Comparison of ENCODE assay signal across 23 cellular contexts in the genomic region with DNA sequence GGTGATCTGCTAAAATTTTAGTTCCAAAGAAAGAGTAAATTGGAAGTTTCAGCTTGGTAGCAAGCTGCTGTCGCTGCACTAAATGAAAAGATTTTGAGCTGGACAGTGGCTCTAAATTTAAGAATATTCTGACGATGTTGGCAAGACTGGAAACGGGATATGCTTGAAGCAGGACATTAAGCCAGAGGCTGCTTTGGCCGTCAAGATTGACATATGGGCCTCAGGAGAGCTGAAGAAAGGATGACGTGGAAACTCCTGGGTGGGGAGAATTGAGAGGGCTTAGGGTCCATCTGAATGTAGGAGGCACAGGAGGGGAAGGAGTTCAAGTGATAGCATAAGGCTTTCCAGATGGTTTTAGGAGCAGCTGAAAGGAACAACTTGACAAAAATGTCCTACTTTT.
"Had no signal": no experiment of that assay in that cellular context is flagged by ENCODE, and none has a peak within 500 bp of the region (broad histone marks: within the 10 kb centered on the region; RNA-seq: fewer than 3 reads in every experiment).

No MANE protein-coding gene starts in this region.

- H3K4me3 Mint-ChIP-seq: immature natural killer cell; memory B cell; natural killer cell treated with Interleukin-12 subunit alpha and Interleukin-12 subunit beta and Interleukin-15 and Interleukin-18, amount 100 ng/mL, for 72 hours; stimulated activated naive B cell treated with anti-CD40 and anti-IgM and Interleukin-4, amounts not matched to agents 10 μg/mL and 1 μg/mL and 100 μg/mL, for 72 hours; stimulated activated naive CD8-positive, alpha-beta T cell treated with anti-CD3 and anti-CD28 coated beads, Interleukin-15, amount 100 ng/mL, for 72 hours had no signal

- H3K4me3 ChIP-seq: gastroesophageal sphincter, left ventricle myocardium inferior, lower lobe of right lung, psoas muscle, spleen, thoracic aorta, transverse colon had no signal

- H3K36me3 Mint-ChIP-seq: immature natural killer cell; memory B cell; natural killer cell treated with Interleukin-12 subunit alpha and Interleukin-12 subunit beta and Interleukin-15 and Interleukin-18, amount 100 ng/mL, for 72 hours; stimulated activated naive B cell treated with anti-CD40 and anti-IgM and Interleukin-4, amounts not matched to agents 10 μg/mL and 1 μg/mL and 100 μg/mL, for 72 hours had no signal

- FAIRE-seq: endometrium, keratinocyte had no signal

- ATAC-seq: esophagus mucosa; gastroesophageal sphincter; lower lobe of right lung; natural killer cell treated with Interleukin-12 subunit alpha and Interleukin-12 subunit beta and Interleukin-15 and Interleukin-18, amount 100 ng/mL, for 72 hours; psoas muscle; sciatic nerve; stimulated activated naive B cell treated with anti-CD40 and anti-IgM and Interleukin-4, amounts not matched to agents 10 μg/mL and 1 μg/mL and 100 μg/mL, for 72 hours; stimulated activated naive CD8-positive, alpha-beta T cell treated with anti-CD3 and anti-CD28 coated beads, Interleukin-15, amount 100 ng/mL, for 72 hours had no signal

- H3K4me1 Mint-ChIP-seq: immature natural killer cell; memory B cell; stimulated activated naive B cell treated with anti-CD40 and anti-IgM and Interleukin-4, amounts not matched to agents 10 μg/mL and 1 μg/mL and 100 μg/mL, for 72 hours; stimulated activated naive CD8-positive, alpha-beta T cell treated with anti-CD3 and anti-CD28 coated beads, Interleukin-15, amount 100 ng/mL, for 72 hours had no signal

- H3K36me3 ChIP-seq: gastroesophageal sphincter, left ventricle myocardium inferior, lower lobe of right lung, spleen, transverse colon had no signal

- H3K27me3 Mint-ChIP-seq: memory B cell; natural killer cell treated with Interleukin-12 subunit alpha and Interleukin-12 subunit beta and Interleukin-15 and Interleukin-18, amount 100 ng/mL, for 72 hours; stimulated activated naive B cell treated with anti-CD40 and anti-IgM and Interleukin-4, amounts not matched to agents 10 μg/mL and 1 μg/mL and 100 μg/mL, for 72 hours; stimulated activated naive CD8-positive, alpha-beta T cell treated with anti-CD3 and anti-CD28 coated beads, Interleukin-15, amount 100 ng/mL, for 72 hours had no signal

- H3K9me3 ChIP-seq: gastroesophageal sphincter, left ventricle myocardium inferior, lower lobe of right lung, psoas muscle, spleen, thoracic aorta, transverse colon had no signal

- H3K27ac Mint-ChIP-seq: immature natural killer cell; memory B cell; natural killer cell treated with Interleukin-12 subunit alpha and Interleukin-12 subunit beta and Interleukin-15 and Interleukin-18, amount 100 ng/mL, for 72 hours; stimulated activated naive B cell treated with anti-CD40 and anti-IgM and Interleukin-4, amounts not matched to agents 10 μg/mL and 1 μg/mL and 100 μg/mL, for 72 hours; stimulated activated naive CD8-positive, alpha-beta T cell treated with anti-CD3 and anti-CD28 coated beads, Interleukin-15, amount 100 ng/mL, for 72 hours had no signal

- H3K4me1 ChIP-seq: gastroesophageal sphincter, left ventricle myocardium inferior, lower lobe of right lung, psoas muscle, spleen, transverse colon had no signal

- H3K27me3 ChIP-seq: gastroesophageal sphincter, spleen, transverse colon had no signal

- H3K27ac ChIP-seq: gastroesophageal sphincter, left ventricle myocardium inferior, lower lobe of right lung, psoas muscle, spleen, thoracic aorta, transverse colon had no signal

- DNase-seq: effector memory CD4-positive, alpha-beta T cell; foreskin fibroblast; immature natural killer cell; left ventricle myocardium inferior; lower lobe of right lung; midbrain; psoas muscle; retina; spleen; stimulated activated CD4-positive, alpha-beta T cell treated with anti-CD3 and anti-CD28 coated beads, Interleukin-15, amount 100 ng/mL, for 24 hours; stimulated activated CD4-positive, alpha-beta T cell treated with anti-CD3 and anti-CD28 coated beads, Interleukin-1b, Interleukin-23, amount 100 ng/mL, for 48 hours; stimulated activated CD4-positive, alpha-beta T cell treated with anti-CD3 and anti-CD28 coated beads, Interleukin-4, amount 100 ng/mL, for 24 hours; stimulated activated naive B cell treated with anti-CD40 and anti-IgM and Interleukin-4, amounts not matched to agents 10 μg/mL and 1 μg/mL and 100 μg/mL, for 72 hours; stimulated activated naive CD8-positive, alpha-beta T cell treated with anti-CD3 and anti-CD28 coated beads, Interleukin-15, amount 100 ng/mL, for 72 hours; transverse colon had no signal

- H3K9me3 Mint-ChIP-seq: stimulated activated naive B cell treated with anti-CD40 and anti-IgM and Interleukin-4, amounts not matched to agents 10 μg/mL and 1 μg/mL and 100 μg/mL, for 72 hours had no signal
